Comparison of ENCODE assay signal across 9 cellular contexts in genomic region chr3:66572938-66573710, GRCh38.
A peak's percentile ranks its signal among the peaks of the same experiment; 100 is the strongest.
DNase-seq lines count a peak whose midpoint lies in the region; ATAC-seq and TF ChIP-seq lines count a peak whose summit lies in the region.
"Had no signal": no experiment of that assay in that cellular context is flagged by ENCODE, and none has a peak within 500 bp of the region (broad histone marks: within the 10 kb centered on the region; RNA-seq: fewer than 3 reads in every experiment).

No MANE protein-coding gene starts in this region.

- peak; percentile 14 for DNase-seq in stimulated activated naive CD8-positive, alpha-beta T cell treated with anti-CD3 and anti-CD28 coated beads, Interleukin-15, Interleukin-2, amounts not matched to agents 100 U/mL and 50 U/mL, for 24 hours
- DNase-seq in stimulated activated naive CD8-positive, alpha-beta T cell treated with anti-CD3 and anti-CD28 coated beads, Interleukin-15, amount 100 ng/mL, for 72 hours, result no peak
- DNase-seq in epithelial cell of proximal tubule (ENCODE audit: low read depth), result no peak
- no peak for DNase-seq in activated CD4-positive, alpha-beta T cell treated with anti-CD3 and anti-CD28 coated beads for 1 hour
- DNase-seq in activated T-cell treated with anti-CD3 and anti-CD28 coated beads, Interleukin-2, amount 50 U/mL, for 24 hours, result no peak

- no peaks in the 10 kb centered on the region for H3K36me3 Mint-ChIP-seq in stimulated activated memory B cell treated with anti-CD40 and anti-IgM and Interleukin-4, amounts not matched to agents 10 μg/mL and 1 μg/mL and 100 μg/mL, for 72 hours
- H3K36me3 Mint-ChIP-seq in activated T-cell treated with anti-CD3 and anti-CD28 coated beads, Interleukin-2, amount 50 U/mL, for 24 hours (ENCODE audit: low read depth), result no peaks in the 10 kb centered on the region

- no peak overlapping the region for H3K4me3 Mint-ChIP-seq in stimulated activated naive CD8-positive, alpha-beta T cell treated with anti-CD3 and anti-CD28 coated beads, Interleukin-15, amount 100 ng/mL, for 72 hours
- H3K4me3 Mint-ChIP-seq in stimulated activated memory B cell treated with anti-CD40 and anti-IgM and Interleukin-4, amounts not matched to agents 10 μg/mL and 1 μg/mL and 100 μg/mL, for 72 hours, result no peak overlapping the region
- H3K4me3 Mint-ChIP-seq in activated T-cell treated with anti-CD3 and anti-CD28 coated beads, Interleukin-2, amount 50 U/mL, for 24 hours, result no peak overlapping the region

- H3K27ac Mint-ChIP-seq in stimulated activated naive CD8-positive, alpha-beta T cell treated with anti-CD3 and anti-CD28 coated beads, Interleukin-15, amount 100 ng/mL, for 72 hours, result no peak overlapping the region
- no peak overlapping the region for H3K27ac Mint-ChIP-seq in stimulated activated memory B cell treated with anti-CD40 and anti-IgM and Interleukin-4, amounts not matched to agents 10 μg/mL and 1 μg/mL and 100 μg/mL, for 72 hours
- H3K27ac Mint-ChIP-seq in activated T-cell treated with anti-CD3 and anti-CD28 coated beads, Interleukin-2, amount 50 U/mL, for 24 hours, result no peak overlapping the region

- no peaks in the 10 kb centered on the region for H3K4me1 Mint-ChIP-seq in stimulated activated naive CD8-positive, alpha-beta T cell treated with anti-CD3 and anti-CD28 coated beads, Interleukin-15, amount 100 ng/mL, for 72 hours
- no peaks in the 10 kb centered on the region for H3K4me1 Mint-ChIP-seq in stimulated activated memory B cell treated with anti-CD40 and anti-IgM and Interleukin-4, amounts not matched to agents 10 μg/mL and 1 μg/mL and 100 μg/mL, for 72 hours
- H3K4me1 Mint-ChIP-seq in activated T-cell treated with anti-CD3 and anti-CD28 coated beads, Interleukin-2, amount 50 U/mL, for 24 hours (ENCODE audit: low read depth), result no peaks in the 10 kb centered on the region

- no peak for ATAC-seq in stimulated activated naive CD8-positive, alpha-beta T cell treated with anti-CD3 and anti-CD28 coated beads, Interleukin-15, Interleukin-2, amounts not matched to agents 100 U/mL and 50 U/mL, for 24 hours
- no peak for ATAC-seq in stimulated activated naive CD8-positive, alpha-beta T cell treated with anti-CD3 and anti-CD28 coated beads, Interleukin-15, amount 100 ng/mL, for 72 hours
- no peak for ATAC-seq in stimulated activated memory B cell treated with anti-CD40 and anti-IgM and Interleukin-4, amounts not matched to agents 10 μg/mL and 1 μg/mL and 100 μg/mL, for 72 hours
- ATAC-seq in GM21390 (IDR thresholded peaks at IDR 0.05; ENCODE audit: unreplicated experiment), result no peak

- TF ChIP-seq EP300 in Ishikawa (IDR thresholded peaks at IDR 0.05; ENCODE audit: borderline replicate concordance), result no peak

- TF ChIP-seq RAD21 in Ishikawa (IDR thresholded peaks at IDR 0.05; ENCODE audit: low read depth), result peak; percentile 18; the same call in 1 of the 2 replicates

- H3K9me3 Mint-ChIP-seq in stimulated activated naive CD8-positive, alpha-beta T cell treated with anti-CD3 and anti-CD28 coated beads, Interleukin-15, amount 100 ng/mL, for 72 hours, result peaks cover 0 to 4% of the 10 kb centered on the region in 2 donors
- peaks cover 7% of the 10 kb centered on the region for H3K9me3 Mint-ChIP-seq in stimulated activated memory B cell treated with anti-CD40 and anti-IgM and Interleukin-4, amounts not matched to agents 10 μg/mL and 1 μg/mL and 100 μg/mL, for 72 hours
- H3K9me3 Mint-ChIP-seq in activated T-cell treated with anti-CD3 and anti-CD28 coated beads, Interleukin-2, amount 50 U/mL, for 24 hours, result no peaks in the 10 kb centered on the region

- peak; percentile 54 for TF ChIP-seq CTCF in epithelial cell of proximal tubule (conservative IDR thresholded peaks at IDR 0.05; ENCODE audit: low read depth, low read length)

- no peak overlapping the region for H3K4me3 ChIP-seq in epithelial cell of proximal tubule (ENCODE audit: low read depth, low read length)
- H3K4me3 ChIP-seq: lung had no signal

- H3K27me3 Mint-ChIP-seq in stimulated activated naive CD8-positive, alpha-beta T cell treated with anti-CD3 and anti-CD28 coated beads, Interleukin-15, amount 100 ng/mL, for 72 hours, result peaks cover 1% of the 10 kb centered on the region
- H3K27me3 Mint-ChIP-seq in stimulated activated memory B cell treated with anti-CD40 and anti-IgM and Interleukin-4, amounts not matched to agents 10 μg/mL and 1 μg/mL and 100 μg/mL, for 72 hours, result peaks cover 69% of the 10 kb centered on the region
- peaks cover 3% of the 10 kb centered on the region for H3K27me3 Mint-ChIP-seq in activated T-cell treated with anti-CD3 and anti-CD28 coated beads, Interleukin-2, amount 50 U/mL, for 24 hours

TF ChIP-seq in Ishikawa, 13 proteins besides CTCF, POLR2A, EP300 and RAD21:
- TF ChIP-seq EGR1 (IDR thresholded peaks at IDR 0.05) (no peak), REST (IDR thresholded peaks at IDR 0.05; ENCODE audit: low read depth) (no peak), YY1 (IDR thresholded peaks at IDR 0.05; ENCODE audit: low read depth) (no peak), ZBTB7A (IDR thresholded peaks at IDR 0.05; ENCODE audit: low read depth) (no peak), MAX (IDR thresholded peaks at IDR 0.05) (no peak)
